ENCODE assay signal across 11 cellular contexts in the genomic region with DNA sequence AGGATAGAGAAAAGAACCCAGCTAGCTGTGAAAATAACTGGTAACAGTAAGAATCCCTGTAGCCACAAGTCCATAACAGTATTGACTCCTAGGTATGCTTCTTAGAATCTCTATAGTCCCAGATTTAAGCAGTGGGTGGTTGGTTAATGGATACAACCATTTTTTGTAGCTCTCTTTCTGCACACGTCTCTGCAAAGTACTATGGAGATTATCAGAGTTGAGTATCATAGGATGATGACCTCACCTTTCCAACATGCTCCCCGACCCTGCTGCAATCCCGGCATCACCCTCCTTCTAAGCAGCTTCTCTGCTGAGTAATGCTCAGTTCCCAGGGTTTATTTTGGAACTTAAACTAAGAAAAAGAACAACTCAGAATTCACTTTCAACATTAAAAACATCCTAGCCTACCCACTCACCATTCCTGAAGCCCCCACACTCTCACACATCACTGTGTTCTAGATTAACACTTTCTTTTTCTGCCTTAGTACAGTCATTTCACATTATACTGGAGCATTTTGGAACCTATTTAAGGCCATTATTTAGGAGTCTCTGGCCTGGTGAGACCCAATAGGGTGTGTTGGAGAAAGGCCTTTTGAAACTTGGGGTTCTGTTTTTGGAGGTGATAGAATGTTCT. TPM values are rescaled to one million over a fixed set of nuclear protein-coding genes. Genes with fewer than 3 reads are reported as not detected.
DNase-seq lines count a peak whose midpoint lies in the region; ATAC-seq and TF ChIP-seq lines count a peak whose summit lies in the region.
"Had no signal": no experiment of that assay in that cellular context is flagged by ENCODE, and none has a peak within 500 bp of the region (broad histone marks: within the 10 kb centered on the region; RNA-seq: fewer than 3 reads in every experiment).

No MANE protein-coding gene starts in this region.

- H3K4me1 Mint-ChIP-seq in brain = peaks cover 70% of the 10 kb centered on the region
- H3K4me1 Mint-ChIP-seq in mesothelial cell of epicardium = peaks cover 37% of the 10 kb centered on the region

- TF ChIP-seq CTCF in HEK293 (tag by site-specific recombination; IDR thresholded peaks at IDR 0.05) (no peak), brain (conservative IDR thresholded peaks at IDR 0.05) (no peak), mesothelial cell of epicardium (IDR thresholded peaks at IDR 0.05; ENCODE audit: unreplicated experiment) (no peak)

- CTCF ChIA-PET in HEK293 (lab: Yijun Ruan, JAX) = interaction anchor here (0.9 to 3.0 kb wide), 5 partner anchors 9 to 68 kb away, joined by 3 to 15 read pairs (median 4); partner anchors contain the start of gene C1orf56

- H3K27me3 Mint-ChIP-seq in brain (peaks cover 15% of the 10 kb centered on the region), mesothelial cell of epicardium (ENCODE audit: low read depth) (no peaks in the 10 kb centered on the region)

- H3K9me3 Mint-ChIP-seq in brain (peaks cover 0 to 3% (median 0%) of the 10 kb centered on the region in 5 experiments), mesothelial cell of epicardium (no peaks in the 10 kb centered on the region)

- H3K9me3 ChIP-seq in HEK293 (ENCODE audit: control insufficient read depth, insufficient read depth, low read depth, low read length) = no peaks in the 10 kb centered on the region
- H3K9me3 ChIP-seq: adrenal gland had no signal

- no peak for ATAC-seq in HG02759 (IDR thresholded peaks at IDR 0.05; ENCODE audit: unreplicated experiment)

- H3K4me3 ChIP-seq in HEK293 (ENCODE audit: low read depth, low read length) = no peak overlapping the region
- H3K4me3 ChIP-seq: adrenal gland had no signal

- H3K36me3 ChIP-seq in HEK293 (ENCODE audit: control insufficient read depth in 2 of 2, insufficient read depth in 1 of 2, low read length in 2 of 2) = peaks cover 0 to 25% of the 10 kb centered on the region in 2 experiments; a peak in 2 of 3 replicates
- H3K36me3 ChIP-seq: adrenal gland had no signal

- POLR2A ChIA-PET in HEK293 (lab: Yijun Ruan, JAX) = interaction anchor here (0.8 to 1.6 kb wide), 5 partner anchors 8 to 103 kb away, joined by 3 to 9 read pairs (median 8); partner anchors contain the start of genes C1orf56 and LYSMD1

- DNase-seq in AG08395 (ENCODE audit: low spot score) = peak; percentile 88
- no peak for DNase-seq in mesothelial cell of epicardium (ENCODE audit: low spot score in 2 of 2, unreplicated experiment in 2 of 2)
- DNase-seq in NCI-H1694 treated with DMSO at 0.1 percent for 48 hours (lab: John Stamatoyannopoulos, UW) = no peak
- no peak for DNase-seq in activated gamma-delta T cell treated with Interleukin-2 at 50 U/mL for 16 hours
- no peak for DNase-seq in NCI-H524 treated with DMSO at 0.1 percent for 48 hours (lab: John Stamatoyannopoulos, UW)
- DNase-seq: activated CD4-positive, alpha-beta T cell treated with anti-CD3 and anti-CD28 coated beads for 1 hour had no signal

- peaks cover 4% of the 10 kb centered on the region; the same call in 1 of the 2 replicates for H3K4me1 ChIP-seq in HEK293 (ENCODE audit: control insufficient read depth, insufficient read depth, low read length)

- H3K27ac Mint-ChIP-seq in brain = peak overlapping the region; percentile 99 to 100 (median 99)
- H3K27ac Mint-ChIP-seq in mesothelial cell of epicardium = peak overlapping the region; percentile 98

- peaks cover 54% of the 10 kb centered on the region for H3K36me3 Mint-ChIP-seq in brain
- peaks cover 5% of the 10 kb centered on the region for H3K36me3 Mint-ChIP-seq in mesothelial cell of epicardium

- H3K4me3 Mint-ChIP-seq in brain = peak overlapping the region; percentile 92 to 99 (median 96)
- H3K4me3 Mint-ChIP-seq in mesothelial cell of epicardium = peak overlapping the region; percentile 96

- H3K27ac ChIP-seq in HEK293 (ENCODE audit: extremely low read depth, low read depth, low read length) = no peak overlapping the region
- H3K27ac ChIP-seq: HL-60 had no signal

TF ChIP-seq in HEK293, 187 proteins besides CTCF, POLR2A, EP300 and RAD21 (continues in another document):
- TF ChIP-seq ZNF146 (tag by site-specific recombination; IDR thresholded peaks at IDR 0.05) (0 out of 2 replicates have a peak, but pooled peaks have one; percentile 8), ZNF670 (tag by site-specific recombination; IDR thresholded peaks at IDR 0.05; ENCODE audit: low read depth) (no peak), ZFP69B (tag by site-specific recombination; IDR thresholded peaks at IDR 0.05) (0 out of 2 replicates have a peak, but pooled peaks have one; percentile 7), ZNF138 (tag by site-specific recombination; IDR thresholded peaks at IDR 0.05; ENCODE audit: borderline replicate concordance) (no peak), ZBTB48 (tag by site-specific recombination; IDR thresholded peaks at IDR 0.05) (peak; percentile 46; the same call in 1 of the 2 replicates), ZNF585B (tag by site-specific recombination; IDR thresholded peaks at IDR 0.05) (no peak), ZBTB17 (tag by site-specific recombination; IDR thresholded peaks at IDR 0.05) (peak; percentile 55; the same call in 1 of the 2 replicates), ZNF530 (tag by site-specific recombination; IDR thresholded peaks at IDR 0.05; ENCODE audit: low read depth) (no peak), ZNF10 (tag by site-specific recombination; IDR thresholded peaks at IDR 0.05) (peak; percentile 64; the same call in 1 of the 2 replicates), TRIM28 (IDR thresholded peaks at IDR 0.05; ENCODE audit: borderline replicate concordance, low read length) (peak; percentile 71; the same call in 1 of the 2 replicates), GFI1B (tag by site-specific recombination; IDR thresholded peaks at IDR 0.05) (0 out of 2 replicates have a peak, but pooled peaks have one; percentile 11), REST (tag by site-specific recombination; IDR thresholded peaks at IDR 0.05) (no peak), PRDM1 (tag by site-specific recombination; IDR thresholded peaks at IDR 0.05) (peak; percentile 66), ZFP41 (tag by site-specific recombination; IDR thresholded peaks at IDR 0.05; ENCODE audit: borderline replicate concordance) (no peak), ZEB2 (tag by site-specific recombination; IDR thresholded peaks at IDR 0.05) (peak; percentile 49; the same call in 1 of the 2 replicates), ZNF366 (tag by site-specific recombination; conservative IDR thresholded peaks at IDR 0.05) (peak; percentile 49; the same call in 1 of the 2 replicates), ZNF843 (tag by site-specific recombination; IDR thresholded peaks at IDR 0.05) (no peak), ZNF335 (tag by site-specific recombination; conservative IDR thresholded peaks at IDR 0.05) (0 out of 2 replicates have a peak, but pooled peaks have one; percentile 18), ZNF660 (tag by site-specific recombination; IDR thresholded peaks at IDR 0.05) (peak; percentile 93), KLF9 (tag by site-specific recombination; IDR thresholded peaks at IDR 0.05; ENCODE audit: low read depth) (no peak)
- TF ChIP-seq, protein P1, sequence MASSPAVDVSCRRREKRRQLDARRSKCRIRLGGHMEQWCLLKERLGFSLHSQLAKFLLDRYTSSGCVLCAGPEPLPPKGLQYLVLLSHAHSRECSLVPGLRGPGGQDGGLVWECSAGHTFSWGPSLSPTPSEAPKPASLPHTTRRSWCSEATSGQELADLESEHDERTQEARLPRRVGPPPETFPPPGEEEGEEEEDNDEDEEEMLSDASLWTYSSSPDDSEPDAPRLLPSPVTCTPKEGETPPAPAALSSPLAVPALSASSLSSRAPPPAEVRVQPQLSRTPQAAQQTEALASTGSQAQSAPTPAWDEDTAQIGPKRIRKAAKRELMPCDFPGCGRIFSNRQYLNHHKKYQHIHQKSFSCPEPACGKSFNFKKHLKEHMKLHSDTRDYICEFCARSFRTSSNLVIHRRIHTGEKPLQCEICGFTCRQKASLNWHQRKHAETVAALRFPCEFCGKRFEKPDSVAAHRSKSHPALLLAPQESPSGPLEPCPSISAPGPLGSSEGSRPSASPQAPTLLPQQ (tag by site-specific recombination; IDR thresholded peaks at IDR 0.05) = 0 out of 2 replicates have a peak, but pooled peaks have one; percentile 30

RNA-seq across cellular contexts. Expression of gene MLLT11, which starts 2.7 kb away (rescaled TPM):
- polyA plus RNA-seq in brain (ENCODE audit: insufficient read depth, low read depth, low replicate concordance) = 145 TPM
- total RNA-seq in mesothelial cell of epicardium = 16.3 to 18.9 TPM (median 16.9 TPM) in 3 replicates

RNA-seq across cellular contexts. Expression of gene CDC42SE1, which starts 3.4 kb away (rescaled TPM):
- 63.4 TPM for polyA plus RNA-seq in brain (ENCODE audit: insufficient read depth, low read depth, low replicate concordance)
- total RNA-seq in mesothelial cell of epicardium = 93.4 to 97.8 TPM (median 97.0 TPM) in 3 replicates

RNA-seq across cellular contexts. Expression of gene GABPB2, which starts 7.7 kb away (rescaled TPM):
- 5.5 TPM for polyA plus RNA-seq in brain (ENCODE audit: insufficient read depth, low read depth, low replicate concordance)
- 10.5 to 11.9 TPM (median 11.6 TPM) in 3 replicates for total RNA-seq in mesothelial cell of epicardium

RNA-seq across cellular contexts. Expression of gene C1orf56, which starts 15.3 kb away (rescaled TPM):
- polyA plus RNA-seq in brain (ENCODE audit: insufficient read depth, low read depth, low replicate concordance) = 16.2 TPM
- 4.2 to 4.6 TPM (median 4.2 TPM) in 3 replicates for total RNA-seq in mesothelial cell of epicardium

RNA-seq across cellular contexts. Expression of gene BNIPL, which starts 26.5 kb away (rescaled TPM):
- polyA plus RNA-seq in brain (ENCODE audit: insufficient read depth, low read depth, low replicate concordance) = 0.53 TPM
- total RNA-seq in mesothelial cell of epicardium = 4.2 to 5.7 TPM (median 4.6 TPM) in 3 replicates
